18 cellular contexts compared by ENCODE assay signal in the genomic region with DNA sequence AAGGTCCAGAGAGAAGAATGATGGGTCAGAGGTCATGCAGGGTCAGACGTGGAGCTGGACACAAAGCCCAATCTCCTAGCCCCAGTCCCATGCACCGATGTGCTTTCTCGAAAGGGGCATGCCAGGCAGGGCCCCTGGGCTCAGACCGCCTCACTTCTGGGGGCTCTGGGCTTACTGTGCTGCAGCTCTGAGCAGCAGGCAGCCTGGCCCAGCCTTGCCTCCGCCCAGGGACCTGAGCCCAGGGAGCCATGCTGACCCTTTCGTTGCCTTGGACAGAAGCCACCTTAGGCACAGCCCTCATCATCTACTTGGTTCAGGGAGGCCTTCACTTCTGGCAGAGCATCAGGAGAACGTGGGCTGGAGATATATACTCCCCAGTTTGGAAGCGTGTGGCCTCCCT.
DNase-seq lines count a peak whose midpoint lies in the region; ATAC-seq and TF ChIP-seq lines count a peak whose summit lies in the region.
"Had no signal": no experiment of that assay in that cellular context is flagged by ENCODE, and none has a peak within 500 bp of the region (broad histone marks: within the 10 kb centered on the region; RNA-seq: fewer than 3 reads in every experiment).

No MANE protein-coding gene starts in this region.

- no peak overlapping the region for H3K9ac ChIP-seq in MM.1S (ENCODE audit: low read length)

- peaks cover 56% of the 10 kb centered on the region for H3K4me1 Mint-ChIP-seq in stimulated activated memory B cell treated with anti-CD40 and anti-IgM and Interleukin-4, amounts not matched to agents 10 μg/mL and 1 μg/mL and 100 μg/mL, for 72 hours
- H3K4me1 Mint-ChIP-seq in T-cell, result peaks cover 18 to 35% (median 25%) of the 10 kb centered on the region in 3 donors
- H3K4me1 Mint-ChIP-seq: GM23338 had no signal

- no peaks in the 10 kb centered on the region for H3K27me3 Mint-ChIP-seq in stimulated activated memory B cell treated with anti-CD40 and anti-IgM and Interleukin-4, amounts not matched to agents 10 μg/mL and 1 μg/mL and 100 μg/mL, for 72 hours
- H3K27me3 Mint-ChIP-seq in T-cell, result no peaks in the 10 kb centered on the region
- H3K27me3 Mint-ChIP-seq: central memory CD8-positive, alpha-beta T cell; naive thymus-derived CD8-positive, alpha-beta T cell; progenitor cell of endocrine pancreas had no signal

- H2AFZ ChIP-seq in MM.1S (ENCODE audit: low read length), result no peak overlapping the region
- H2AFZ ChIP-seq: GM23338 had no signal

- H3K27me3 ChIP-seq in GM06990 (replicated peaks; ENCODE audit: control insufficient read depth, insufficient read depth, low read length) (no peaks in the 10 kb centered on the region), MM.1S (replicated peaks; ENCODE audit: insufficient read depth, low read length) (no peaks in the 10 kb centered on the region)
- H3K27me3 ChIP-seq: left lung had no signal

- H3K36me3 Mint-ChIP-seq in stimulated activated memory B cell treated with anti-CD40 and anti-IgM and Interleukin-4, amounts not matched to agents 10 μg/mL and 1 μg/mL and 100 μg/mL, for 72 hours, result peaks cover 10% of the 10 kb centered on the region
- H3K36me3 Mint-ChIP-seq in T-cell, result peaks cover 16% of the 10 kb centered on the region

- peak overlapping the region; percentile 94 for H3K27ac Mint-ChIP-seq in stimulated activated memory B cell treated with anti-CD40 and anti-IgM and Interleukin-4, amounts not matched to agents 10 μg/mL and 1 μg/mL and 100 μg/mL, for 72 hours
- no peak overlapping the region for H3K27ac Mint-ChIP-seq in T-cell
- H3K27ac Mint-ChIP-seq: GM23338, progenitor cell of endocrine pancreas had no signal

- H3K4me1 ChIP-seq in MM.1S (ENCODE audit: low read length), result peaks cover 4% of the 10 kb centered on the region; the same call in 1 of the 2 replicates

- 0 out of 2 replicates have a peak, but pooled peaks cover 3% of the 10 kb centered on the region for H4K20me1 ChIP-seq in MM.1S (ENCODE audit: insufficient read depth, low read length)

- peaks cover 4% of the 10 kb centered on the region for H3K9me3 Mint-ChIP-seq in stimulated activated memory B cell treated with anti-CD40 and anti-IgM and Interleukin-4, amounts not matched to agents 10 μg/mL and 1 μg/mL and 100 μg/mL, for 72 hours
- H3K9me3 Mint-ChIP-seq in T-cell, result no peaks in the 10 kb centered on the region
- H3K9me3 Mint-ChIP-seq: central memory CD8-positive, alpha-beta T cell; GM23338; naive thymus-derived CD8-positive, alpha-beta T cell had no signal

- no peak for TF ChIP-seq POLR2A in GM18505 (IDR thresholded peaks at IDR 0.05; ENCODE audit: borderline replicate concordance, extremely low read depth, insufficient read depth, insufficient read length)

- H3K4me3 ChIP-seq in GM06990 (replicated peaks; ENCODE audit: low read depth, low read length) (peak overlapping the region; percentile 3; the same call in 1 of the 2 replicates), MM.1S (ENCODE audit: low read length) (no peak overlapping the region), fibroblast of the aortic adventitia (ENCODE audit: low read depth, low read length) (no peak overlapping the region)
- H3K4me3 ChIP-seq: GM23338, left lung had no signal

- peak overlapping the region; percentile 81 for H3K4me3 Mint-ChIP-seq in stimulated activated memory B cell treated with anti-CD40 and anti-IgM and Interleukin-4, amounts not matched to agents 10 μg/mL and 1 μg/mL and 100 μg/mL, for 72 hours
- no peak overlapping the region for H3K4me3 Mint-ChIP-seq in T-cell
- H3K4me3 Mint-ChIP-seq: central memory CD8-positive, alpha-beta T cell; GM23338 had no signal

- ATAC-seq in stimulated activated memory B cell treated with anti-CD40 and anti-IgM and Interleukin-4, amounts not matched to agents 10 μg/mL and 1 μg/mL and 100 μg/mL, for 72 hours, result no peak
- ATAC-seq in HG02798 (IDR thresholded peaks at IDR 0.05; ENCODE audit: poor library complexity, unreplicated experiment) (no peak), T-cell (replicated peaks in 1 of 4) (no peak), GM18505 (IDR thresholded peaks at IDR 0.05; ENCODE audit: unreplicated experiment) (no peak)
- ATAC-seq: left lung; naive thymus-derived CD8-positive, alpha-beta T cell; stimulated activated naive CD8-positive, alpha-beta T cell treated with anti-CD3 and anti-CD28 coated beads, Interleukin-15, Interleukin-2, amounts not matched to agents 100 U/mL and 50 U/mL, for 24 hours had no signal

- H3K4me2 ChIP-seq in MM.1S (ENCODE audit: low read depth, low read length), result peak overlapping the region; percentile 8; the same call in 1 of the 2 replicates
- H3K4me2 ChIP-seq: GM23338 had no signal

- H3K79me2 ChIP-seq in MM.1S (ENCODE audit: low read length), result peaks cover 96% of the 10 kb centered on the region

- DNase-seq in GM06990 (ENCODE audit: extremely low read depth, insufficient read length) (no peak), MM.1S (no peak), fibroblast of the aortic adventitia (ENCODE audit: low read depth) (peak; percentile 19), NCI-H2107 (lab: John Stamatoyannopoulos, UW) (no peak), T-cell (no peak)
- DNase-seq: activated CD4-positive, alpha-beta T cell treated with anti-CD3 and anti-CD28 coated beads for 48 hours; activated CD8-positive, alpha-beta memory T cell treated with anti-CD3 and anti-CD28 coated beads, Interleukin-2, amount 50 U/mL, for 4 hours; activated gamma-delta T cell; amygdala; left lung; stimulated activated naive CD8-positive, alpha-beta T cell treated with anti-CD3 and anti-CD28 coated beads, Interleukin-15, Interleukin-2, amounts not matched to agents 100 U/mL and 50 U/mL, for 24 hours had no signal

- no peak for TF ChIP-seq CTCF in GM06990 (IDR thresholded peaks at IDR 0.05; ENCODE audit: insufficient read depth, low read length, poor library complexity, severe bottlenecking)
- TF ChIP-seq CTCF in MM.1S (IDR thresholded peaks at IDR 0.05; ENCODE audit: low read length), result no peak
- no peak for TF ChIP-seq CTCF in fibroblast of the aortic adventitia (IDR thresholded peaks at IDR 0.05; ENCODE audit: insufficient read depth, low read length)

- no peak overlapping the region for H3K27ac ChIP-seq in MM.1S (ENCODE audit: low read length)

- no peaks in the 10 kb centered on the region for H3F3A ChIP-seq in MM.1S (ENCODE audit: insufficient read depth, low read length)

- no peaks in the 10 kb centered on the region for H3K9me3 ChIP-seq in MM.1S (replicated peaks; ENCODE audit: insufficient read depth, low read length)
- H3K9me3 ChIP-seq: left lung had no signal

- H3K36me3 ChIP-seq in GM06990 (ENCODE audit: control insufficient read depth, insufficient read depth, low read length) (peaks cover 3% of the 10 kb centered on the region; the same call in 1 of the 2 replicates), MM.1S (replicated peaks; ENCODE audit: insufficient read depth, low read length) (no peaks in the 10 kb centered on the region)
- H3K36me3 ChIP-seq: left lung had no signal

- POLR2A ChIA-PET in T-cell (lab: Charles Lee), result no interaction called here

- no peaks in the 10 kb centered on the region for H3K9me2 ChIP-seq in MM.1S (replicated peaks; ENCODE audit: insufficient read depth, low read length)

- CTCF ChIA-PET in T-cell (lab: Charles Lee), result no interaction called here
